Comparison of ENCODE assay signal across 23 cellular contexts in the genomic region with DNA sequence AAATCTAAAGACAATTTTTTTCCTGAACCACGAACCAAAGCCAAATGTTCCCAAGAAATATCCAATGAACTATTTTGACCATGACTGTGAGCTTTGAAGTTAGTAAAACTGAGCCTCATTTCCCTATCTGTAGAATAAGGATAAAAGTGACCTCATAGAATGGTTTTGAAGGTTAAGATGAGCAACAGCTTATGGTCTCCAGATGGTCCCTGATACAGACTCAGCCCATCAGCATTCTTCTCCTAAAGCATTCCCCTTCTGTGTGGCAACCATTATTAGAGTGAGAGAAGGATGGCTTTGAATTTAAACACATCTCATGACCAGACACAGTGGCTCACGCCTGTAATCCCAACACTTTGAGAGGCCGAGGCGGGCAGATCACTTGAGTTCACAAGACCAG.
DNase-seq lines count a peak whose midpoint lies in the region; ATAC-seq and TF ChIP-seq lines count a peak whose summit lies in the region.
"Had no signal": no experiment of that assay in that cellular context is flagged by ENCODE, and none has a peak within 500 bp of the region (broad histone marks: within the 10 kb centered on the region; RNA-seq: fewer than 3 reads in every experiment).

No MANE protein-coding gene starts in this region.

- no peaks in the 10 kb centered on the region; the same call in none of the 2 replicates for H3K27me3 Mint-ChIP-seq in WTC11 (ENCODE audit: low read depth)
- peaks cover 14% of the 10 kb centered on the region for H3K27me3 Mint-ChIP-seq in activated CD8-positive, alpha-beta memory T cell treated with anti-CD3 and anti-CD28 coated beads, Interleukin-2, amount 10 ng/mL, durations not matched to agents 7 days and 5 days
- H3K27me3 Mint-ChIP-seq: brain had no signal

- POLR2A ChIA-PET in WTC11 (lab: Charles Lee) = no interaction called here

- no peak overlapping the region for H3K4me3 Mint-ChIP-seq in WTC11
- H3K4me3 Mint-ChIP-seq in activated CD8-positive, alpha-beta memory T cell treated with anti-CD3 and anti-CD28 coated beads, Interleukin-2, amount 10 ng/mL, durations not matched to agents 7 days and 5 days = no peak overlapping the region
- H3K4me3 Mint-ChIP-seq: activated T-cell treated with anti-CD3 and anti-CD28 coated beads, Interleukin-2, amount 50 U/mL, for 24 hours; brain; natural killer cell treated with Interleukin-12 subunit alpha and Interleukin-12 subunit beta and Interleukin-15 and Interleukin-18, amount 100 ng/mL, for 72 hours; T-helper 1 cell treated with Interleukin-12 subunit alpha and Interleukin-12 subunit beta and Interleukin-4 antibody, amounts not matched to agents 30 μg/mL and 1 μg/mL, for 36 hours had no signal

- H3K4me3 ChIP-seq in gastroesophageal sphincter = no peak overlapping the region
- H3K4me3 ChIP-seq: lung had no signal

- peaks cover 3% of the 10 kb centered on the region; the same call in 1 of the 2 replicates for H3K9me3 Mint-ChIP-seq in WTC11
- no peaks in the 10 kb centered on the region for H3K9me3 Mint-ChIP-seq in activated CD8-positive, alpha-beta memory T cell treated with anti-CD3 and anti-CD28 coated beads, Interleukin-2, amount 10 ng/mL, durations not matched to agents 7 days and 5 days (ENCODE audit: low read depth)
- H3K9me3 Mint-ChIP-seq: activated T-cell treated with anti-CD3 and anti-CD28 coated beads, Interleukin-2, amount 50 U/mL, for 24 hours; natural killer cell treated with Interleukin-12 subunit alpha and Interleukin-12 subunit beta and Interleukin-15 and Interleukin-18, amount 100 ng/mL, for 72 hours; T-helper 1 cell treated with Interleukin-12 subunit alpha and Interleukin-12 subunit beta and Interleukin-4 antibody, amounts not matched to agents 30 μg/mL and 1 μg/mL, for 36 hours had no signal

- TF ChIP-seq POLR2A in gastroesophageal sphincter (IDR thresholded peaks at IDR 0.05) = no peak

- peak overlapping the region; percentile 15 to 85 (median 78) for H3K27ac ChIP-seq in gastroesophageal sphincter
- H3K27ac ChIP-seq: 22Rv1, C4-2B had no signal

- H3K36me3 ChIP-seq in gastroesophageal sphincter = no peaks in the 10 kb centered on the region

- TF ChIP-seq EP300 in gastroesophageal sphincter (IDR thresholded peaks at IDR 0.05) = no peak

- CTCF ChIA-PET in WTC11 (lab: Charles Lee) = no interaction called here
- CTCF ChIA-PET in activated CD8-positive, alpha-beta memory T cell treated with anti-CD3 and anti-CD28 coated beads, Interleukin-2, amount 10 ng/mL, durations not matched to agents 7 days and 5 days (lab: Charles Lee) = no interaction called here

- H3K4me1 Mint-ChIP-seq in WTC11 = no peaks in the 10 kb centered on the region
- H3K4me1 Mint-ChIP-seq in activated CD8-positive, alpha-beta memory T cell treated with anti-CD3 and anti-CD28 coated beads, Interleukin-2, amount 10 ng/mL, durations not matched to agents 7 days and 5 days = peaks cover 4% of the 10 kb centered on the region
- H3K4me1 Mint-ChIP-seq: brain had no signal

- TF ChIP-seq CTCF in WTC11 (IDR thresholded peaks at IDR 0.05) (no peak), gastroesophageal sphincter (IDR thresholded peaks at IDR 0.05) (no peak)

- H3K4me1 ChIP-seq in gastroesophageal sphincter = peaks cover 0 to 17% (median 0%) of the 10 kb centered on the region in 3 donors

- WGBS in gastroesophageal sphincter (ENCODE audit: low coverage in 1 of 2), 2 donors = 100% methylated on average over 1 to 4 of the region's 4 CpGs

- intact Hi-C loops in Right ventricle myocardium superior (cut with DNase I) = no loop called here

- peak overlapping the region; percentile 24; the same call in 1 of the 2 replicates for H3K27ac Mint-ChIP-seq in WTC11
- H3K27ac Mint-ChIP-seq in activated CD8-positive, alpha-beta memory T cell treated with anti-CD3 and anti-CD28 coated beads, Interleukin-2, amount 10 ng/mL, durations not matched to agents 7 days and 5 days = no peak overlapping the region
- H3K27ac Mint-ChIP-seq: activated T-cell treated with anti-CD3 and anti-CD28 coated beads, Interleukin-2, amount 50 U/mL, for 24 hours; natural killer cell treated with Interleukin-12 subunit alpha and Interleukin-12 subunit beta and Interleukin-15 and Interleukin-18, amount 100 ng/mL, for 72 hours; T-helper 1 cell treated with Interleukin-12 subunit alpha and Interleukin-12 subunit beta and Interleukin-4 antibody, amounts not matched to agents 30 μg/mL and 1 μg/mL, for 36 hours had no signal

- H3K27me3 ChIP-seq in gastroesophageal sphincter = no peaks in the 10 kb centered on the region

- peak; percentile 23 for DNase-seq in DMS 273 (lab: John Stamatoyannopoulos, UW; ENCODE audit: unreplicated experiment)
- DNase-seq in DMS 273 treated with DMSO at 0.1 percent for 48 hours (lab: John Stamatoyannopoulos, UW) = no peak
- DNase-seq in WTC11 (ENCODE audit: low spot score) = no peak
- DNase-seq in RPMI8226 = no peak
- no peak for DNase-seq in activated CD8-positive, alpha-beta memory T cell treated with anti-CD3 and anti-CD28 coated beads, Interleukin-2, amount 10 ng/mL, durations not matched to agents 7 days and 5 days
- DNase-seq in Right ventricle myocardium superior = no peak
- DNase-seq: activated CD4-positive, alpha-beta T cell treated with anti-CD3 and anti-CD28 coated beads, Interleukin-2, amount 50 U/mL, for 4 hours; activated naive CD4-positive, alpha-beta T cell treated with anti-CD3 and anti-CD28 coated beads, Interleukin-2, amount 50 U/mL, for 16 hours; activated T-cell treated with anti-CD3 and anti-CD28 coated beads, Interleukin-2, amount 50 U/mL, for 24 hours; cortex of kidney; glutamatergic neuron; H7; NCI-H1105; NCI-H524; stimulated activated CD4-positive, alpha-beta T cell treated with anti-CD3 and anti-CD28 coated beads, Interleukin-4, amount 100 ng/mL, for 1 hour had no signal

- ATAC-seq in WTC11 (no peak), gastroesophageal sphincter (no peak), HG03342 (IDR thresholded peaks at IDR 0.05; ENCODE audit: unreplicated experiment) (no peak), Right ventricle myocardium superior (ENCODE audit: poor library complexity) (no peak)
- no peak for ATAC-seq in activated CD8-positive, alpha-beta memory T cell treated with anti-CD3 and anti-CD28 coated beads, Interleukin-2, amount 10 ng/mL, durations not matched to agents 7 days and 5 days
- ATAC-seq: natural killer cell treated with Interleukin-12 subunit alpha and Interleukin-12 subunit beta and Interleukin-15 and Interleukin-18, amount 100 ng/mL, for 72 hours had no signal

- H3K9me3 ChIP-seq in gastroesophageal sphincter = no peaks in the 10 kb centered on the region

- H3K36me3 Mint-ChIP-seq in WTC11 = no peaks in the 10 kb centered on the region
- H3K36me3 Mint-ChIP-seq in activated CD8-positive, alpha-beta memory T cell treated with anti-CD3 and anti-CD28 coated beads, Interleukin-2, amount 10 ng/mL, durations not matched to agents 7 days and 5 days = no peaks in the 10 kb centered on the region
- H3K36me3 Mint-ChIP-seq: brain; natural killer cell treated with Interleukin-12 subunit alpha and Interleukin-12 subunit beta and Interleukin-15 and Interleukin-18, amount 100 ng/mL, for 72 hours had no signal

TF ChIP-seq in WTC11, 78 proteins besides CTCF, POLR2A, EP300 and RAD21 (continues in another document):
- no peak for TF ChIP-seq RELA (CRISPR knock-in tag; IDR thresholded peaks at IDR 0.05; ENCODE audit: borderline replicate concordance)
- TF ChIP-seq, protein P1, sequence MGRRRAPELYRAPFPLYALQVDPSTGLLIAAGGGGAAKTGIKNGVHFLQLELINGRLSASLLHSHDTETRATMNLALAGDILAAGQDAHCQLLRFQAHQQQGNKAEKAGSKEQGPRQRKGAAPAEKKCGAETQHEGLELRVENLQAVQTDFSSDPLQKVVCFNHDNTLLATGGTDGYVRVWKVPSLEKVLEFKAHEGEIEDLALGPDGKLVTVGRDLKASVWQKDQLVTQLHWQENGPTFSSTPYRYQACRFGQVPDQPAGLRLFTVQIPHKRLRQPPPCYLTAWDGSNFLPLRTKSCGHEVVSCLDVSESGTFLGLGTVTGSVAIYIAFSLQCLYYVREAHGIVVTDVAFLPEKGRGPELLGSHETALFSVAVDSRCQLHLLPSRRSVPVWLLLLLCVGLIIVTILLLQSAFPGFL (CRISPR knock-in tag; IDR thresholded peaks at IDR 0.05; ENCODE audit: borderline replicate concordance) = no peak
- TF ChIP-seq, protein P2, sequence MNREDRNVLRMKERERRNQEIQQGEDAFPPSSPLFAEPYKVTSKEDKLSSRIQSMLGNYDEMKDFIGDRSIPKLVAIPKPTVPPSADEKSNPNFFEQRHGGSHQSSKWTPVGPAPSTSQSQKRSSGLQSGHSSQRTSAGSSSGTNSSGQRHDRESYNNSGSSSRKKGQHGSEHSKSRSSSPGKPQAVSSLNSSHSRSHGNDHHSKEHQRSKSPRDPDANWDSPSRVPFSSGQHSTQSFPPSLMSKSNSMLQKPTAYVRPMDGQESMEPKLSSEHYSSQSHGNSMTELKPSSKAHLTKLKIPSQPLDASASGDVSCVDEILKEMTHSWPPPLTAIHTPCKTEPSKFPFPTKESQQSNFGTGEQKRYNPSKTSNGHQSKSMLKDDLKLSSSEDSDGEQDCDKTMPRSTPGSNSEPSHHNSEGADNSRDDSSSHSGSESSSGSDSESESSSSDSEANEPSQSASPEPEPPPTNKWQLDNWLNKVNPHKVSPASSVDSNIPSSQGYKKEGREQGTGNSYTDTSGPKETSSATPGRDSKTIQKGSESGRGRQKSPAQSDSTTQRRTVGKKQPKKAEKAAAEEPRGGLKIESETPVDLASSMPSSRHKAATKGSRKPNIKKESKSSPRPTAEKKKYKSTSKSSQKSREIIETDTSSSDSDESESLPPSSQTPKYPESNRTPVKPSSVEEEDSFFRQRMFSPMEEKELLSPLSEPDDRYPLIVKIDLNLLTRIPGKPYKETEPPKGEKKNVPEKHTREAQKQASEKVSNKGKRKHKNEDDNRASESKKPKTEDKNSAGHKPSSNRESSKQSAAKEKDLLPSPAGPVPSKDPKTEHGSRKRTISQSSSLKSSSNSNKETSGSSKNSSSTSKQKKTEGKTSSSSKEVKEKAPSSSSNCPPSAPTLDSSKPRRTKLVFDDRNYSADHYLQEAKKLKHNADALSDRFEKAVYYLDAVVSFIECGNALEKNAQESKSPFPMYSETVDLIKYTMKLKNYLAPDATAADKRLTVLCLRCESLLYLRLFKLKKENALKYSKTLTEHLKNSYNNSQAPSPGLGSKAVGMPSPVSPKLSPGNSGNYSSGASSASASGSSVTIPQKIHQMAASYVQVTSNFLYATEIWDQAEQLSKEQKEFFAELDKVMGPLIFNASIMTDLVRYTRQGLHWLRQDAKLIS (CRISPR knock-in tag; IDR thresholded peaks at IDR 0.05; ENCODE audit: borderline replicate concordance) = no peak
- no peak for TF ChIP-seq PRRX2 (CRISPR knock-in tag; IDR thresholded peaks at IDR 0.05)
- TF ChIP-seq SOX15 (CRISPR knock-in tag; IDR thresholded peaks at IDR 0.05) = no peak
